ENCODE assay signal across 1 cellular context in the genomic region with DNA sequence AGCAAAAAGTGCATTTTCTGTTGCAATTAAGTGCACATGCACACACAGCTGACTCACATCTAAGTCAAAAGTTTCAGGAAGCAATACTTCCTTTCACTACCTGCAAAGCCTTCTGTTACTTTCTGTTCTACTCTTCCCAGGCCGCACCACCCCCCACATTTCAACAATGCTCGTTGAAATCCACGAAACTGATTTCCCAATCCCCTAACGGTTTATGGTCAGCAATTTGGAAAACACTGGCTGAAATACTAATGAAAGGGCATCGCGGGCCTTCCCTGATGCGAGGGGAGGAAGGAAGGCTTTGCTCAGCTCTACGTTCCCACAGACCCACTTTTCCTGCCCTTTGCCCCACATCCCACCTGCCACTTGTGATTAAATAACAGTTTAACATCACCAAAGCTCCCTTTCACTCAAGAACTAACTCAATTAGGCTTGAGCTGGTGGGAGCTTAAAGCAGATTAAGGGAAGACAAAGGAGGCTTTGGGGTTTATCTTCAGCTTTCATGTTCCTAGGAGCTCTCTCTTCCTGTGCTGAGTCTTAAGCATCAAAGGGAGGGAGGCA.
A peak's percentile ranks its signal among the peaks of the same experiment; 100 is the strongest.
TF ChIP-seq lines count a peak whose summit lies in the region.

No MANE protein-coding gene starts in this region.

TF ChIP-seq in HepG2, 621 proteins besides CTCF, POLR2A, EP300 and RAD21 (continued from another document and continues in another):
- no peak for TF ChIP-seq ZNF563 (CRISPR knock-in tag; IDR thresholded peaks at IDR 0.05)
- TF ChIP-seq HMG20A (CRISPR knock-in tag; IDR thresholded peaks at IDR 0.05; ENCODE audit: borderline replicate concordance): peak; percentile 44; the same call in 1 of the 2 replicates
- TF ChIP-seq ZNF891 (CRISPR knock-in tag; IDR thresholded peaks at IDR 0.05): no peak
- TF ChIP-seq MAFK (conservative IDR thresholded peaks at IDR 0.05 in 1 of 2, IDR thresholded peaks at IDR 0.05 in 1 of 2; ENCODE audit: low read length in 2 of 2): peak in 1 of 2 experiments; percentile 29; a peak in 2 of 4 replicates
- TF ChIP-seq, protein P1, sequence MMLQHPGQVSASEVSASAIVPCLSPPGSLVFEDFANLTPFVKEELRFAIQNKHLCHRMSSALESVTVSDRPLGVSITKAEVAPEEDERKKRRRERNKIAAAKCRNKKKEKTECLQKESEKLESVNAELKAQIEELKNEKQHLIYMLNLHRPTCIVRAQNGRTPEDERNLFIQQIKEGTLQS (CRISPR knock-in tag; IDR thresholded peaks at IDR 0.05): 0 out of 2 replicates have a peak, but pooled peaks have one; percentile 20
- no peak for TF ChIP-seq PAWR (CRISPR knock-in tag; IDR thresholded peaks at IDR 0.05; ENCODE audit: borderline replicate concordance)
- TF ChIP-seq POLR2G (IDR thresholded peaks at IDR 0.05; ENCODE audit: low read depth, low read length): peak; percentile 32; the same call in 1 of the 2 replicates
- peak; percentile 48; the same call in 1 of the 2 replicates for TF ChIP-seq NCOA2 (CRISPR knock-in tag; IDR thresholded peaks at IDR 0.05)
- TF ChIP-seq, protein P2, sequence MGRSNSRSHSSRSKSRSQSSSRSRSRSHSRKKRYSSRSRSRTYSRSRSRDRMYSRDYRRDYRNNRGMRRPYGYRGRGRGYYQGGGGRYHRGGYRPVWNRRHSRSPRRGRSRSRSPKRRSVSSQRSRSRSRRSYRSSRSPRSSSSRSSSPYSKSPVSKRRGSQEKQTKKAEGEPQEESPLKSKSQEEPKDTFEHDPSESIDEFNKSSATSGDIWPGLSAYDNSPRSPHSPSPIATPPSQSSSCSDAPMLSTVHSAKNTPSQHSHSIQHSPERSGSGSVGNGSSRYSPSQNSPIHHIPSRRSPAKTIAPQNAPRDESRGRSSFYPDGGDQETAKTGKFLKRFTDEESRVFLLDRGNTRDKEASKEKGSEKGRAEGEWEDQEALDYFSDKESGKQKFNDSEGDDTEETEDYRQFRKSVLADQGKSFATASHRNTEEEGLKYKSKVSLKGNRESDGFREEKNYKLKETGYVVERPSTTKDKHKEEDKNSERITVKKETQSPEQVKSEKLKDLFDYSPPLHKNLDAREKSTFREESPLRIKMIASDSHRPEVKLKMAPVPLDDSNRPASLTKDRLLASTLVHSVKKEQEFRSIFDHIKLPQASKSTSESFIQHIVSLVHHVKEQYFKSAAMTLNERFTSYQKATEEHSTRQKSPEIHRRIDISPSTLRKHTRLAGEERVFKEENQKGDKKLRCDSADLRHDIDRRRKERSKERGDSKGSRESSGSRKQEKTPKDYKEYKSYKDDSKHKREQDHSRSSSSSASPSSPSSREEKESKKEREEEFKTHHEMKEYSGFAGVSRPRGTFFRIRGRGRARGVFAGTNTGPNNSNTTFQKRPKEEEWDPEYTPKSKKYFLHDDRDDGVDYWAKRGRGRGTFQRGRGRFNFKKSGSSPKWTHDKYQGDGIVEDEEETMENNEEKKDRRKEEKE (IDR thresholded peaks at IDR 0.05): no peak
- no peak for TF ChIP-seq RELA (CRISPR knock-in tag; IDR thresholded peaks at IDR 0.05)
- TF ChIP-seq, protein P3, sequence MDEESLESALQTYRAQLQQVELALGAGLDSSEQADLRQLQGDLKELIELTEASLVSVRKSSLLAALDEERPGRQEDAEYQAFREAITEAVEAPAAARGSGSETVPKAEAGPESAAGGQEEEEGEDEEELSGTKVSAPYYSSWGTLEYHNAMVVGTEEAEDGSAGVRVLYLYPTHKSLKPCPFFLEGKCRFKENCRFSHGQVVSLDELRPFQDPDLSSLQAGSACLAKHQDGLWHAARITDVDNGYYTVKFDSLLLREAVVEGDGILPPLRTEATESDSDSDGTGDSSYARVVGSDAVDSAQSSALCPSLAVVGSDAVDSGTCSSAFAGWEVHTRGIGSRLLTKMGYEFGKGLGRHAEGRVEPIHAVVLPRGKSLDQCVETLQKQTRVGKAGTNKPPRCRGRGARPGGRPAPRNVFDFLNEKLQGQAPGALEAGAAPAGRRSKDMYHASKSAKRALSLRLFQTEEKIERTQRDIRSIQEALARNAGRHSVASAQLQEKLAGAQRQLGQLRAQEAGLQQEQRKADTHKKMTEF (CRISPR knock-in tag; IDR thresholded peaks at IDR 0.05): 0 out of 2 replicates have a peak, but pooled peaks have one; percentile 24
- TF ChIP-seq, protein P4, sequence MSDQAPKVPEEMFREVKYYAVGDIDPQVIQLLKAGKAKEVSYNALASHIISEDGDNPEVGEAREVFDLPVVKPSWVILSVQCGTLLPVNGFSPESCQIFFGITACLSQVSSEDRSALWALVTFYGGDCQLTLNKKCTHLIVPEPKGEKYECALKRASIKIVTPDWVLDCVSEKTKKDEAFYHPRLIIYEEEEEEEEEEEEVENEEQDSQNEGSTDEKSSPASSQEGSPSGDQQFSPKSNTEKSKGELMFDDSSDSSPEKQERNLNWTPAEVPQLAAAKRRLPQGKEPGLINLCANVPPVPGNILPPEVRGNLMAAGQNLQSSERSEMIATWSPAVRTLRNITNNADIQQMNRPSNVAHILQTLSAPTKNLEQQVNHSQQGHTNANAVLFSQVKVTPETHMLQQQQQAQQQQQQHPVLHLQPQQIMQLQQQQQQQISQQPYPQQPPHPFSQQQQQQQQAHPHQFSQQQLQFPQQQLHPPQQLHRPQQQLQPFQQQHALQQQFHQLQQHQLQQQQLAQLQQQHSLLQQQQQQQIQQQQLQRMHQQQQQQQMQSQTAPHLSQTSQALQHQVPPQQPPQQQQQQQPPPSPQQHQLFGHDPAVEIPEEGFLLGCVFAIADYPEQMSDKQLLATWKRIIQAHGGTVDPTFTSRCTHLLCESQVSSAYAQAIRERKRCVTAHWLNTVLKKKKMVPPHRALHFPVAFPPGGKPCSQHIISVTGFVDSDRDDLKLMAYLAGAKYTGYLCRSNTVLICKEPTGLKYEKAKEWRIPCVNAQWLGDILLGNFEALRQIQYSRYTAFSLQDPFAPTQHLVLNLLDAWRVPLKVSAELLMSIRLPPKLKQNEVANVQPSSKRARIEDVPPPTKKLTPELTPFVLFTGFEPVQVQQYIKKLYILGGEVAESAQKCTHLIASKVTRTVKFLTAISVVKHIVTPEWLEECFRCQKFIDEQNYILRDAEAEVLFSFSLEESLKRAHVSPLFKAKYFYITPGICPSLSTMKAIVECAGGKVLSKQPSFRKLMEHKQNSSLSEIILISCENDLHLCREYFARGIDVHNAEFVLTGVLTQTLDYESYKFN (CRISPR knock-in tag; conservative IDR thresholded peaks at IDR 0.05): peak; percentile 64
- TF ChIP-seq, protein P5, sequence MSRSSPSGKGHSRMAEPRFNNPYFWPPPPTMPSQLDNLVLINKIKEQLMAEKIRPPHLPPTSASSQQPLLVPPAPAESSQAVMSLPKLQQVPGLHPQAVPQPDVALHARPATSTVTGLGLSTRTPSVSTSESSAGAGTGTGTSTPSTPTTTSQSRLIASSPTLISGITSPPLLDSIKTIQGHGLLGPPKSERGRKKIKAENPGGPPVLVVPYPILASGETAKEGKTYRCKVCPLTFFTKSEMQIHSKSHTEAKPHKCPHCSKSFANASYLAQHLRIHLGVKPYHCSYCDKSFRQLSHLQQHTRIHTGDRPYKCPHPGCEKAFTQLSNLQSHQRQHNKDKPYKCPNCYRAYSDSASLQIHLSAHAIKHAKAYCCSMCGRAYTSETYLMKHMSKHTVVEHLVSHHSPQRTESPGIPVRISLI (CRISPR knock-in tag; IDR thresholded peaks at IDR 0.05; ENCODE audit: borderline replicate concordance): no peak
- TF ChIP-seq ZBTB7B (CRISPR knock-in tag; IDR thresholded peaks at IDR 0.05): no peak
- peak; percentile 32; the same call in 1 of the 2 replicates for TF ChIP-seq NCOR1 (IDR thresholded peaks at IDR 0.05; ENCODE audit: borderline replicate concordance, low read length)
- no peak for TF ChIP-seq ADNP (CRISPR knock-in tag; IDR thresholded peaks at IDR 0.05)
- TF ChIP-seq CHD2 (IDR thresholded peaks at IDR 0.05; ENCODE audit: low read depth, low read length): no peak
- TF ChIP-seq ZFP36 (IDR thresholded peaks at IDR 0.05; ENCODE audit: borderline replicate concordance, low read depth, low read length, partially characterized antibody): no peak
- TF ChIP-seq SOX5 (CRISPR knock-in tag; IDR thresholded peaks at IDR 0.05; ENCODE audit: borderline replicate concordance): peak; percentile 80; the same call in 1 of the 2 replicates
- TF ChIP-seq EED (CRISPR knock-in tag; IDR thresholded peaks at IDR 0.05): no peak
- TF ChIP-seq ZNF564 (CRISPR knock-in tag; IDR thresholded peaks at IDR 0.05): no peak
- no peak for TF ChIP-seq PTBP1 (IDR thresholded peaks at IDR 0.05; ENCODE audit: low read depth, low read length, poor library complexity, severe bottlenecking)
- TF ChIP-seq ZNF766 (CRISPR knock-in tag; IDR thresholded peaks at IDR 0.05; ENCODE audit: borderline replicate concordance): no peak
- no peak for TF ChIP-seq HNRNPL (IDR thresholded peaks at IDR 0.05; ENCODE audit: low read depth, low read length)
- TF ChIP-seq ZNF75D (CRISPR knock-in tag; IDR thresholded peaks at IDR 0.05; ENCODE audit: borderline replicate concordance): no peak
- 0 out of 2 replicates have a peak, but pooled peaks have one; percentile 48 for TF ChIP-seq NFKBIZ (CRISPR knock-in tag; IDR thresholded peaks at IDR 0.05)
- TF ChIP-seq ESRRA (CRISPR knock-in tag; IDR thresholded peaks at IDR 0.05; ENCODE audit: low read depth): no peak
- no peak for TF ChIP-seq MYC (CRISPR knock-in tag; IDR thresholded peaks at IDR 0.05; ENCODE audit: borderline replicate concordance)
- no peak for TF ChIP-seq SNAPC2 (CRISPR knock-in tag; IDR thresholded peaks at IDR 0.05)
- TF ChIP-seq, protein P6, sequence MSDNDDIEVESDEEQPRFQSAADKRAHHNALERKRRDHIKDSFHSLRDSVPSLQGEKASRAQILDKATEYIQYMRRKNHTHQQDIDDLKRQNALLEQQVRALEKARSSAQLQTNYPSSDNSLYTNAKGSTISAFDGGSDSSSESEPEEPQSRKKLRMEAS (IDR thresholded peaks at IDR 0.05): peak; percentile 43; the same call in 1 of the 2 replicates
- no peak for TF ChIP-seq ZNF235 (CRISPR knock-in tag; IDR thresholded peaks at IDR 0.05; ENCODE audit: borderline replicate concordance)
- no peak for TF ChIP-seq ZNF333 (CRISPR knock-in tag; IDR thresholded peaks at IDR 0.05; ENCODE audit: borderline replicate concordance)
- TF ChIP-seq, protein P7, sequence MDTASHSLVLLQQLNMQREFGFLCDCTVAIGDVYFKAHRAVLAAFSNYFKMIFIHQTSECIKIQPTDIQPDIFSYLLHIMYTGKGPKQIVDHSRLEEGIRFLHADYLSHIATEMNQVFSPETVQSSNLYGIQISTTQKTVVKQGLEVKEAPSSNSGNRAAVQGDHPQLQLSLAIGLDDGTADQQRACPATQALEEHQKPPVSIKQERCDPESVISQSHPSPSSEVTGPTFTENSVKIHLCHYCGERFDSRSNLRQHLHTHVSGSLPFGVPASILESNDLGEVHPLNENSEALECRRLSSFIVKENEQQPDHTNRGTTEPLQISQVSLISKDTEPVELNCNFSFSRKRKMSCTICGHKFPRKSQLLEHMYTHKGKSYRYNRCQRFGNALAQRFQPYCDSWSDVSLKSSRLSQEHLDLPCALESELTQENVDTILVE (CRISPR knock-in tag; IDR thresholded peaks at IDR 0.05): no peak
- peak; percentile 21; the same call in 1 of the 2 replicates for TF ChIP-seq NR2F6 (IDR thresholded peaks at IDR 0.05)
- TF ChIP-seq NR2F6 (CRISPR knock-in tag; IDR thresholded peaks at IDR 0.05): peak; percentile 65; the same call in 1 of the 2 replicates
- TF ChIP-seq MXI1 (IDR thresholded peaks at IDR 0.05; ENCODE audit: borderline replicate concordance, low read depth, low read length): no peak; the same call in 2 of the 3 replicates
- TF ChIP-seq ZFP36L1 (CRISPR knock-in tag; IDR thresholded peaks at IDR 0.05): no peak
- TF ChIP-seq POLR2AphosphoS5 (IDR thresholded peaks at IDR 0.05; ENCODE audit: low read depth, low read length): no peak
- TF ChIP-seq GABPA (IDR thresholded peaks at IDR 0.05; ENCODE audit: low read depth, low read length): no peak
- TF ChIP-seq GABPA (CRISPR knock-in tag; IDR thresholded peaks at IDR 0.05; ENCODE audit: low read depth): no peak
- TF ChIP-seq, protein P8, sequence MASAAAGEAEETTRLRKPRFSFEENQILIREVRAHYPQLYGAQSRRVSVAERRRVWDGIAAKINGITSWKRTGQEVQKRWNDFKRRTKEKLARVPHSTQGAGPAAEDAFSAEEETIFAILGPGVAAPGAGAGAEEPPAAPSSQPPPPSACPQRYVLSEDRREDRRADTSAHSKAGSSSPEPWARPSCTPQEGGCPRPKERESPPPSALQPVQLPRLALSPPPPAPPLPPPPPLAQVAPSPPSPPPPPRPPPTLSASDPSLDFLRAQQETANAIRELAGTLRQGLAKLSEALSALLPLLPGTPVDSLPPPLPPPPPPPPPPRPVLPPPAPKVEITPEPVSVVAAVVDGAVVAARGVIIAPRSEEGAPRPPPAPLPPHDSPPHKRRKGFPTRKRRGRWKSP (CRISPR knock-in tag; IDR thresholded peaks at IDR 0.05): no peak
- no peak for TF ChIP-seq SNAI1 (CRISPR knock-in tag; IDR thresholded peaks at IDR 0.05; ENCODE audit: borderline replicate concordance)
- TF ChIP-seq, protein P9, sequence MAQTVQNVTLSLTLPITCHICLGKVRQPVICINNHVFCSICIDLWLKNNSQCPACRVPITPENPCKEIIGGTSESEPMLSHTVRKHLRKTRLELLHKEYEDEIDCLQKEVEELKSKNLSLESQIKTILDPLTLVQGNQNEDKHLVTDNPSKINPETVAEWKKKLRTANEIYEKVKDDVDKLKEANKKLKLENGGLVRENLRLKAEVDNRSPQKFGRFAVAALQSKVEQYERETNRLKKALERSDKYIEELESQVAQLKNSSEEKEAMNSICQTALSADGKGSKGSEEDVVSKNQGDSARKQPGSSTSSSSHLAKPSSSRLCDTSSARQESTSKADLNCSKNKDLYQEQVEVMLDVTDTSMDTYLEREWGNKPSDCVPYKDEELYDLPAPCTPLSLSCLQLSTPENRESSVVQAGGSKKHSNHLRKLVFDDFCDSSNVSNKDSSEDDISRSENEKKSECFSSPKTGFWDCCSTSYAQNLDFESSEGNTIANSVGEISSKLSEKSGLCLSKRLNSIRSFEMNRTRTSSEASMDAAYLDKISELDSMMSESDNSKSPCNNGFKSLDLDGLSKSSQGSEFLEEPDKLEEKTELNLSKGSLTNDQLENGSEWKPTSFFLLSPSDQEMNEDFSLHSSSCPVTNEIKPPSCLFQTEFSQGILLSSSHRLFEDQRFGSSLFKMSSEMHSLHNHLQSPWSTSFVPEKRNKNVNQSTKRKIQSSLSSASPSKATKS (CRISPR knock-in tag; IDR thresholded peaks at IDR 0.05): no peak
- no peak for TF ChIP-seq SALL2 (CRISPR knock-in tag; IDR thresholded peaks at IDR 0.05)
- no peak for TF ChIP-seq FOXP1 (IDR thresholded peaks at IDR 0.05)
- TF ChIP-seq FOXP1 (CRISPR knock-in tag; IDR thresholded peaks at IDR 0.05): 0 out of 2 replicates have a peak, but pooled peaks have one; percentile 19
- peak; percentile 41; the same call in 1 of the 2 replicates for TF ChIP-seq FOXA3 (CRISPR knock-in tag; IDR thresholded peaks at IDR 0.05)
- TF ChIP-seq, protein P10, sequence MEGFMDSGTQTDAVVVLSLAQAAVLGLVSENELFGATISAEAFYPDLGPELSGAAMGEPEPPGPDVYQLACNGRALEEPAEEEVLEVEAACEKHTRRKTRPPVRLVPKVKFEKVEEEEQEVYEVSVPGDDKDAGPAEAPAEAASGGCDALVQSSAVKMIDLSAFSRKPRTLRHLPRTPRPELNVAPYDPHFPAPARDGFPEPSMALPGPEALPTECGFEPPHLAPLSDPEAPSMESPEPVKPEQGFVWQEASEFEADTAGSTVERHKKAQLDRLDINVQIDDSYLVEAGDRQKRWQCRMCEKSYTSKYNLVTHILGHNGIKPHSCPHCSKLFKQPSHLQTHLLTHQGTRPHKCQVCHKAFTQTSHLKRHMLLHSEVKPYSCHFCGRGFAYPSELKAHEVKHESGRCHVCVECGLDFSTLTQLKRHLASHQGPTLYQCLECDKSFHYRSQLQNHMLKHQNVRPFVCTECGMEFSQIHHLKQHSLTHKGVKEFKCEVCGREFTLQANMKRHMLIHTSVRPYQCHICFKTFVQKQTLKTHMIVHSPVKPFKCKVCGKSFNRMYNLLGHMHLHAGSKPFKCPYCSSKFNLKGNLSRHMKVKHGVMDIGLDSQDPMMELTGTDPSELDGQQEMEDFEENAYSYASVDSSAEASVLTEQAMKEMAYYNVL (CRISPR knock-in tag; IDR thresholded peaks at IDR 0.05; ENCODE audit: borderline replicate concordance): peak; percentile 52; the same call in 1 of the 2 replicates
- no peak for TF ChIP-seq ZNF883 (CRISPR knock-in tag; IDR thresholded peaks at IDR 0.05; ENCODE audit: not compliant biosample characterization)
